16 cellular contexts compared by ENCODE assay signal in the genomic region with DNA sequence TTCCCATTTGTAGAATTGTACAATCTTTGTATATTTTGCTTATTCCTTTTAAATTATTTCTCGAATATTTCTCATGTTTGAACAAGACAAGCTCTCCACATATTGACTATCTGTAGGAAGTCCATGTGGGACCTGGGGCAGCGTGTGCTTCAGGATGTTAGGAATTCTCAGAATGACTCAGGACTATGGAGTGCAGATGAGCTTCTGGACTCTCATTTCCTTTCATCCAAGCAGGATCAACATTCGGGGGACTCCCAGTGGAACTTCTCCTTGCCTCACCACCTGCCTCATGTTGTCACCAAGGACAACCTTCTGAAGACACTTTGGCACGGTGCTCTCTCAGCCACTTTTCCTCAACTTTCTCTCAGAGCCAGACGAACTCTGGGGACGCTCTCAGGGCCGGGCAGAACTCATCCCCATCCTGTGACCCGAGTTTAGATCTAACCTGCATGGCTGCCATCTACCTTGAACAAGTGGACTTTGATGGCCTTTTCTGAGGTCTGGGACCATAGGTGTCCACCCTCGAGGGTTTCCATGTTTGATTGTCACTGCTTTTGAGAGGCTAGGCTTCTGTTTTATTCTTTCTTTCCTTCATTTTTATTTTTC.
DNase-seq lines count a peak whose midpoint lies in the region; ATAC-seq, FAIRE-seq and TF ChIP-seq lines count a peak whose summit lies in the region.
"Had no signal": no experiment of that assay in that cellular context is flagged by ENCODE, and none has a peak within 500 bp of the region (broad histone marks: within the 10 kb centered on the region; RNA-seq: fewer than 3 reads in every experiment).

No MANE protein-coding gene starts in this region.

- H3K27me3 ChIP-seq in BE2C (no peaks in the 10 kb centered on the region), vagina (no peaks in the 10 kb centered on the region)

- intact Hi-C loops in lower leg skin (cut with DNase I; ENCODE audit: low total_unique reads): no loop called here
- intact Hi-C loops in vagina (cut with DNase I): no loop called here

- no peaks in the 10 kb centered on the region for H3K9me3 ChIP-seq in BE2C
- H3K9me3 ChIP-seq in vagina: no peaks in the 10 kb centered on the region

- H3K36me3 ChIP-seq in BE2C (no peaks in the 10 kb centered on the region), vagina (no peaks in the 10 kb centered on the region)

- H3K4me1 ChIP-seq in BE2C: peaks cover 17% of the 10 kb centered on the region
- H3K4me1 ChIP-seq in vagina: no peaks in the 10 kb centered on the region

- H3K27ac ChIP-seq in vagina: no peak overlapping the region

- CTCF ChIA-PET in HEK293T (lab: Yijun Ruan, JAX): interaction anchor here (0.6 kb wide), 1 partner anchor 347 kb away, joined by 3 read pairs; no protein-coding TSS in a partner anchor

- 83 to 84% methylated on average over 9 of the region's 9 CpGs for WGBS in lower leg skin, 2 donors

- in situ Hi-C loops in astrocyte of the spinal cord (cut with HindIII; ENCODE audit: low sequenced_read_pairs): no loop called here

- TF ChIP-seq CTCF in BE2C (IDR thresholded peaks at IDR 0.05; ENCODE audit: low read depth, low read length): no peak
- no peak for TF ChIP-seq CTCF in astrocyte of the spinal cord (IDR thresholded peaks at IDR 0.05; ENCODE audit: low read depth, low read length)
- TF ChIP-seq CTCF in lower leg skin (IDR thresholded peaks at IDR 0.05): no peak
- no peak for TF ChIP-seq CTCF in vagina (IDR thresholded peaks at IDR 0.05)

- DNase-seq in BE2C: no peak
- DNase-seq in HTR-8/SVneo (ENCODE audit: insufficient read length, low spot score): peak; percentile 51
- peak; percentile 59 for DNase-seq in astrocyte of the spinal cord (ENCODE audit: low read depth, low spot score)
- DNase-seq in kidney glomerular epithelial cell (lab: John Stamatoyannopoulos, UW): peak; percentile 46
- no peak for DNase-seq in HEK293T (ENCODE audit: extremely low spot score)
- DNase-seq in lower leg skin (ENCODE audit: low spot score in 2 of 2): no peak
- DNase-seq in vagina (ENCODE audit: extremely low spot score in 2 of 2): no peak
- DNase-seq: activated naive CD4-positive, alpha-beta T cell treated with anti-CD3 and anti-CD28 coated beads, Interleukin-2, amount 10 ng/mL, durations not matched to agents 7 days and 5 days; CD8-positive, alpha-beta T cell; KBM-7; left cardiac atrium; NCI-H146; NCI-H526 had no signal

- TF ChIP-seq POLR2A in lower leg skin (IDR thresholded peaks at IDR 0.05): no peak
- TF ChIP-seq POLR2A in vagina (IDR thresholded peaks at IDR 0.05): no peak

- POLR2A ChIA-PET in HEK293T (lab: Yijun Ruan, JAX): no interaction called here

- FAIRE-seq in HTR-8/SVneo (lab: Jason Lieb, UNC): no peak

- no peak for ATAC-seq in GM18498 (IDR thresholded peaks at IDR 0.05; ENCODE audit: unreplicated experiment)
- ATAC-seq: CD8-positive, alpha-beta T cell; left cardiac atrium; natural killer cell treated with Interleukin-12 subunit alpha and Interleukin-12 subunit beta and Interleukin-15 and Interleukin-18, amount 100 ng/mL, for 72 hours; sciatic nerve had no signal

- peak overlapping the region; percentile 5; the same call in 1 of the 2 replicates for H3K4me3 ChIP-seq in BE2C (ENCODE audit: low read depth, low read length)
- H3K4me3 ChIP-seq in astrocyte of the spinal cord (ENCODE audit: low read depth, low read length): no peak overlapping the region
- H3K4me3 ChIP-seq in lower leg skin (ENCODE audit: low read depth, poor library complexity, severe bottlenecking): no peak overlapping the region
- H3K4me3 ChIP-seq in vagina: no peak overlapping the region

TF ChIP-seq in HEK293T, 16 proteins besides CTCF, POLR2A, EP300 and RAD21:
- TF ChIP-seq NFRKB (IDR thresholded peaks at IDR 0.05) (no peak), FOXM1 (IDR thresholded peaks at IDR 0.05; ENCODE audit: borderline replicate concordance) (no peak), HDGF (IDR thresholded peaks at IDR 0.05; ENCODE audit: borderline replicate concordance) (no peak), ARNT (IDR thresholded peaks at IDR 0.05) (no peak), L3MBTL2 (conservative IDR thresholded peaks at IDR 0.05) (no peak), ZNF384 (IDR thresholded peaks at IDR 0.05) (no peak), TARDBP (IDR thresholded peaks at IDR 0.05) (no peak), FOXK2 (IDR thresholded peaks at IDR 0.05) (no peak), FOXA1 (IDR thresholded peaks at IDR 0.05) (no peak), BHLHE40 (IDR thresholded peaks at IDR 0.05; ENCODE audit: borderline replicate concordance) (no peak)
- TF ChIP-seq, protein P1, sequence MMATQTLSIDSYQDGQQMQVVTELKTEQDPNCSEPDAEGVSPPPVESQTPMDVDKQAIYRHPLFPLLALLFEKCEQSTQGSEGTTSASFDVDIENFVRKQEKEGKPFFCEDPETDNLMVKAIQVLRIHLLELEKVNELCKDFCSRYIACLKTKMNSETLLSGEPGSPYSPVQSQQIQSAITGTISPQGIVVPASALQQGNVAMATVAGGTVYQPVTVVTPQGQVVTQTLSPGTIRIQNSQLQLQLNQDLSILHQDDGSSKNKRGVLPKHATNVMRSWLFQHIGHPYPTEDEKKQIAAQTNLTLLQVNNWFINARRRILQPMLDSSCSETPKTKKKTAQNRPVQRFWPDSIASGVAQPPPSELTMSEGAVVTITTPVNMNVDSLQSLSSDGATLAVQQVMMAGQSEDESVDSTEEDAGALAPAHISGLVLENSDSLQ (IDR thresholded peaks at IDR 0.05): no peak

Comparison
In these comparisons a context has a peak if more than half of its experiments do, and no peak if none do; other contexts are left out.
1. DNase-seq: peak in HTR-8/SVneo (single experiment), astrocyte of the spinal cord (single experiment) and kidney glomerular epithelial cell (single experiment); none in BE2C (single experiment), HEK293T (single experiment), lower leg skin (0 of 2) and vagina (0 of 2).